Comparison of ENCODE assay signal across 9 cellular contexts in the genomic region with DNA sequence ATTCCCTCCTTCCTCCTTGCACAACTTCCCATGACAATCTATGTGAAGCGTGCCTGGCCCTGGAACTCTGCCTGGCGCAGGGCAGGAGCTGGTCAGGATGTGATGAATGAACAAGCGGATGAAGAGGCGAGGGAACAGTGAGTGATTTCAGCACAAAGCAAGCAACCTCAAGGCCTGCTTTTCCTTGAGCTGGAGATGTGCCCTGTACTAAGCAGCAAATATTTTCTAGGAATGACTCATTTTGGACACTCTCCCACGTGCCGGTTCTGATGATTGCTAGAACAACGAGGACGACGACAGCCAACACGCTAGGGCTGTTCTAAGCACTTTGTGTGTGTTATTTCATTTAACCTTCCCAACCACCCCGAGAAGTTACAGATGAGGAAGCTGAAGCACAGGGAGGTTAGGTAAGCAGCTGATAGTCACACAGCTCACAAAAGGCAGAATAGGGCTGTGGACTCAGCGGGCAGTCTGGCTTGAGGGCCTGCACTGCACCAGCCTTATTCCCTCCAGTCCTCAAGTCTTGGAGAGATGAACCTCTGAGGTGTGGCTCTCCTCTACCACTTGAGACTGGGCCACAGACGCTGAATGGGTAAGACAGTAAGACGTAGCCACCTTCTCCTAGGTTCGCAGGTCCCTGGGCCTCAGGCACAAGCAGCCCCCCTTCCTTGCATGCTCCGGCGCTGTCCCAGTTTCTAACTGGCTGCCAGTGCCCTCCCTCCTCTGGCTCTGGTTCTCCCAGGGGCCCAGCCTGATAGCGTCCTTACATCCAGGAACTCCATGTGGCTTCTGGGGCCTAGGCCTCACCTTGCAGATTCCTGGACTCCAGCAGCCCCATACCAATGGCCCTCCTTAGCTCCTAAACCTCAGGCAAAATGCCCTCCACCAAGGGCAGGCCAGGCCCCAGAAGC. TPM values are rescaled to one million over a fixed set of nuclear protein-coding genes. Genes with fewer than 3 reads are reported as not detected.
A peak's percentile ranks its signal among the peaks of the same experiment; 100 is the strongest.
DNase-seq lines count a peak whose midpoint lies in the region; ATAC-seq and TF ChIP-seq lines count a peak whose summit lies in the region.
"Had no signal": no experiment of that assay in that cellular context is flagged by ENCODE, and none has a peak within 500 bp of the region (broad histone marks: within the 10 kb centered on the region; RNA-seq: fewer than 3 reads in every experiment).

No MANE protein-coding gene starts in this region.

- H3K36me3 Mint-ChIP-seq in H9 (ENCODE audit: insufficient read depth in 1 of 3, low read depth in 3 of 3) (no peaks in the 10 kb centered on the region), progenitor cell of endocrine pancreas (ENCODE audit: insufficient read depth) (no peaks in the 10 kb centered on the region)

- H3K18ac ChIP-seq in H9 (ENCODE audit: insufficient read length, low read depth, low read length): no peak overlapping the region

- H3K56ac ChIP-seq in H9 (ENCODE audit: insufficient read length, low read depth, low read length): no peak overlapping the region

- peaks cover 76% of the 10 kb centered on the region for H3K4me1 Mint-ChIP-seq in stimulated activated naive CD8-positive, alpha-beta T cell treated with anti-CD3 and anti-CD28 coated beads, Interleukin-15, amount 100 ng/mL, for 72 hours
- H3K4me1 Mint-ChIP-seq in H9 (peaks cover 0 to 7% of the 10 kb centered on the region in 2 experiments; a peak in 2 of 4 replicates), progenitor cell of endocrine pancreas (ENCODE audit: low read depth) (peaks cover 3% of the 10 kb centered on the region)

- 83% methylated on average over 18 of the region's 18 CpGs for WGBS in hepatocyte (ENCODE audit: low lambda C conversion rate, missing lambda C conversion rate)
- WGBS in H9 (ENCODE audit: extremely low coverage, insufficient read length, low lambda C conversion rate): no CpG with 5 or more reads among the region's 18 CpGs

- no peak overlapping the region for H3K23ac ChIP-seq in H9 (ENCODE audit: insufficient read length, low read depth, low read length)

- H3K27me3 ChIP-seq in hepatocyte (no peaks in the 10 kb centered on the region), H9 (ENCODE audit: insufficient read depth, low read length) (no peaks in the 10 kb centered on the region)
- H3K27me3 ChIP-seq in effector memory CD4-positive, alpha-beta T cell (replicated peaks; ENCODE audit: control insufficient read depth, insufficient read depth, low read length, poor library complexity, severe bottlenecking): no peaks in the 10 kb centered on the region

- no peak overlapping the region for H2AK5ac ChIP-seq in H9 (ENCODE audit: insufficient read length, low read length)

- H3K4me1 ChIP-seq in hepatocyte (ENCODE audit: insufficient read depth) (peaks cover 41% of the 10 kb centered on the region), H9 (ENCODE audit: insufficient read depth, low read length) (no peaks in the 10 kb centered on the region; the same call in 1 of the 2 replicates)
- peaks cover 16% of the 10 kb centered on the region for H3K4me1 ChIP-seq in effector memory CD4-positive, alpha-beta T cell (ENCODE audit: control insufficient read depth, insufficient read depth, low read length, poor library complexity, severe bottlenecking)

- H3K27ac Mint-ChIP-seq in stimulated activated naive CD8-positive, alpha-beta T cell treated with anti-CD3 and anti-CD28 coated beads, Interleukin-15, amount 100 ng/mL, for 72 hours: peak overlapping the region; percentile 50 to 97
- H3K27ac Mint-ChIP-seq in H9: no peak overlapping the region
- H3K27ac Mint-ChIP-seq in progenitor cell of endocrine pancreas: no peak overlapping the region
- H3K27ac Mint-ChIP-seq: activated B cell treated with CpG ODN at 0.5 μM for 24 hours had no signal

- H3K14ac ChIP-seq in H9 (ENCODE audit: insufficient read depth, low read length): no peak overlapping the region

- H4K20me1 ChIP-seq in hepatocyte (ENCODE audit: insufficient read depth, poor library complexity, severe bottlenecking): no peaks in the 10 kb centered on the region
- H4K20me1 ChIP-seq in H9 (ENCODE audit: control insufficient read depth, insufficient read depth, insufficient read length): no peaks in the 10 kb centered on the region

- H2BK15ac ChIP-seq in H9 (ENCODE audit: low read depth, low read length): no peak overlapping the region

- no peak overlapping the region for H2BK120ac ChIP-seq in H9 (ENCODE audit: low read depth, low read length, poor library complexity, severe bottlenecking)

- H3K4me2 ChIP-seq in hepatocyte (no peak overlapping the region), H9 (ENCODE audit: insufficient read depth, insufficient read length, low read length) (no peak overlapping the region)

- no peak overlapping the region for H4K91ac ChIP-seq in H9 (ENCODE audit: insufficient read length, low read depth, low read length)

- H3K9me3 Mint-ChIP-seq in stimulated activated naive CD8-positive, alpha-beta T cell treated with anti-CD3 and anti-CD28 coated beads, Interleukin-15, amount 100 ng/mL, for 72 hours: peaks cover 0 to 6% of the 10 kb centered on the region in 2 donors
- H3K9me3 Mint-ChIP-seq in H9: peaks cover 0 to 2% of the 10 kb centered on the region in 2 experiments; a peak in 3 of 5 replicates
- H3K9me3 Mint-ChIP-seq in progenitor cell of endocrine pancreas (ENCODE audit: low read depth): no peaks in the 10 kb centered on the region
- H3K9me3 Mint-ChIP-seq: activated B cell treated with CpG ODN at 0.5 μM for 24 hours had no signal

- H3T11ph ChIP-seq in H9 (ENCODE audit: low read length): no peak overlapping the region

- no peak overlapping the region for H3K9ac ChIP-seq in H9 (ENCODE audit: extremely low read depth, insufficient read length, low read length)

- TF ChIP-seq CTCF in astrocyte of the spinal cord (IDR thresholded peaks at IDR 0.05; ENCODE audit: low read depth, low read length) (no peak), hepatocyte (IDR thresholded peaks at IDR 0.05; ENCODE audit: poor library complexity) (no peak), H9 (conservative IDR thresholded peaks at IDR 0.05) (no peak), progenitor cell of endocrine pancreas (IDR thresholded peaks at IDR 0.05; ENCODE audit: unreplicated experiment) (no peak)

- no peak overlapping the region for H3K4ac ChIP-seq in H9 (ENCODE audit: low read depth, low read length)

- H2BK12ac ChIP-seq in H9 (ENCODE audit: insufficient read length, low read depth, low read length): no peak overlapping the region

- no peaks in the 10 kb centered on the region for H3K36me3 ChIP-seq in hepatocyte (replicated peaks; ENCODE audit: insufficient read depth, low read depth)
- H3K36me3 ChIP-seq in effector memory CD4-positive, alpha-beta T cell (ENCODE audit: control insufficient read depth, insufficient read depth, low read length): no peaks in the 10 kb centered on the region

- H2AFZ ChIP-seq in hepatocyte (no peak overlapping the region), H9 (ENCODE audit: low read length) (no peak overlapping the region)

- H3K79me2 ChIP-seq in hepatocyte: no peaks in the 10 kb centered on the region
- H3K79me2 ChIP-seq in H9 (ENCODE audit: insufficient read depth, low read length): no peaks in the 10 kb centered on the region

- H4K8ac ChIP-seq in H9 (replicated peaks; ENCODE audit: insufficient read length, low read depth, low read length): no peak overlapping the region

- H3K79me1 ChIP-seq in H9 (ENCODE audit: insufficient read depth, low read depth, low read length, poor library complexity, severe bottlenecking): no peaks in the 10 kb centered on the region

- H2BK20ac ChIP-seq in H9 (ENCODE audit: low read depth, low read length, poor library complexity, severe bottlenecking): no peak overlapping the region

- no peak overlapping the region for H4K5ac ChIP-seq in H9 (ENCODE audit: insufficient read length, low read depth, low read length)

- H3K4me3 ChIP-seq in astrocyte of the spinal cord (ENCODE audit: low read depth, low read length): no peak overlapping the region
- no peak overlapping the region for H3K4me3 ChIP-seq in hepatocyte
- no peak overlapping the region for H3K4me3 ChIP-seq in effector memory CD4-positive, alpha-beta T cell (ENCODE audit: insufficient read depth, low read depth, low read length, poor library complexity, severe bottlenecking)

- peak overlapping the region in 1 of 2 donors; percentile 2 for H3K4me3 Mint-ChIP-seq in stimulated activated naive CD8-positive, alpha-beta T cell treated with anti-CD3 and anti-CD28 coated beads, Interleukin-15, amount 100 ng/mL, for 72 hours
- H3K4me3 Mint-ChIP-seq in H9: no peak overlapping the region; a peak in 1 of 5 replicates
- no peak overlapping the region for H3K4me3 Mint-ChIP-seq in progenitor cell of endocrine pancreas (ENCODE audit: low read depth)
- H3K4me3 Mint-ChIP-seq: activated B cell treated with CpG ODN at 0.5 μM for 24 hours had no signal

- ATAC-seq in stimulated activated naive CD8-positive, alpha-beta T cell treated with anti-CD3 and anti-CD28 coated beads, Interleukin-15, amount 100 ng/mL, for 72 hours: no peak

- DNase-seq in HS-27A (ENCODE audit: low read depth) (peak; percentile 3), astrocyte of the spinal cord (ENCODE audit: low read depth, low spot score) (peak; percentile 85), hepatocyte (ENCODE audit: low spot score) (peak; percentile 38), H9 (no peak), progenitor cell of endocrine pancreas (ENCODE audit: low spot score, unreplicated experiment) (no peak), NCI-H1105 treated with DMSO at 0.1 percent for 48 hours (lab: John Stamatoyannopoulos, UW) (no peak)
- no peak for DNase-seq in stimulated activated naive CD8-positive, alpha-beta T cell treated with anti-CD3 and anti-CD28 coated beads, Interleukin-15, amount 100 ng/mL, for 72 hours
- DNase-seq in effector memory CD4-positive, alpha-beta T cell: no peak
- DNase-seq: activated B cell treated with CpG ODN at 0.5 μM for 24 hours had no signal

- no peaks in the 10 kb centered on the region for H3K23me2 ChIP-seq in H9 (ENCODE audit: insufficient read length, low read depth, low read length, poor library complexity, severe bottlenecking)

- no peaks in the 10 kb centered on the region for H3K9me2 ChIP-seq in hepatocyte (replicated peaks; ENCODE audit: insufficient read depth)

- no peaks in the 10 kb centered on the region for H3K27me3 Mint-ChIP-seq in stimulated activated naive CD8-positive, alpha-beta T cell treated with anti-CD3 and anti-CD28 coated beads, Interleukin-15, amount 100 ng/mL, for 72 hours
- H3K27me3 Mint-ChIP-seq in H9 (ENCODE audit: low read depth) (peaks cover 7% of the 10 kb centered on the region), progenitor cell of endocrine pancreas (peaks cover 4% of the 10 kb centered on the region)

- H3K27ac ChIP-seq in hepatocyte (peak overlapping the region; percentile 58), H9 (ENCODE audit: insufficient read length, low read depth, low read length) (no peak overlapping the region)
- no peak overlapping the region for H3K27ac ChIP-seq in effector memory CD4-positive, alpha-beta T cell (ENCODE audit: insufficient read depth, low read length, poor library complexity, severe bottlenecking)

- no peak overlapping the region for H2BK5ac ChIP-seq in H9 (ENCODE audit: insufficient read length, low read length)

- H3K9me3 ChIP-seq in hepatocyte (ENCODE audit: low read depth): no peaks in the 10 kb centered on the region
- no peaks in the 10 kb centered on the region for H3K9me3 ChIP-seq in H9 (ENCODE audit: control insufficient read depth, low read depth, low read length)
- H3K9me3 ChIP-seq in effector memory CD4-positive, alpha-beta T cell (ENCODE audit: control insufficient read depth, low read length): no peaks in the 10 kb centered on the region

- in situ Hi-C loops in astrocyte of the spinal cord (cut with HindIII; ENCODE audit: low sequenced_read_pairs): no loop called here

RNA-seq across cellular contexts. Expression of gene YKT6, which starts 59.0 kb away (rescaled TPM):
- total RNA-seq in hepatocyte (86.9 and 88.9 TPM in 2 replicates), H9 (2021) (104 and 105 TPM in 2 replicates), progenitor cell of endocrine pancreas (79.2 and 82.5 TPM in 2 replicates)
- 69.3 and 75.7 TPM in 2 replicates for polyA plus RNA-seq in hepatocyte

Comparison
In these comparisons a context has a peak if more than half of its experiments do, and no peak if none do; other contexts are left out.
1. DNase-seq: peak in HS-27A (single experiment), astrocyte of the spinal cord (single experiment) and hepatocyte (single experiment); none in stimulated activated naive CD8-positive, alpha-beta T cell treated with anti-CD3 and anti-CD28 coated beads, Interleukin-15, amount 100 ng/mL, for 72 hours (0 of 2), H9 (single experiment), progenitor cell of endocrine pancreas (single experiment), effector memory CD4-positive, alpha-beta T cell (0 of 3) and NCI-H1105 treated with DMSO at 0.1 percent for 48 hours (single experiment).
2. H3K27ac Mint-ChIP-seq: peak in stimulated activated naive CD8-positive, alpha-beta T cell treated with anti-CD3 and anti-CD28 coated beads, Interleukin-15, amount 100 ng/mL, for 72 hours (2 of 2); none in H9 (0 of 3) and progenitor cell of endocrine pancreas (single experiment).